Comparison of ENCODE assay signal across 19 cellular contexts in genomic region chr2:216604458-216604857, GRCh38. TPM values are rescaled to one million over a fixed set of nuclear protein-coding genes. Genes with fewer than 3 reads are reported as not detected.
DNase-seq lines count a peak whose midpoint lies in the region; ATAC-seq lines count a peak whose summit lies in the region.
"Had no signal": no experiment of that assay in that cellular context is flagged by ENCODE, and none has a peak within 500 bp of the region (broad histone marks: within the 10 kb centered on the region; RNA-seq: fewer than 3 reads in every experiment).

No MANE protein-coding gene starts in this region.

- H3K36me3 Mint-ChIP-seq in stimulated activated effector memory CD8-positive, alpha-beta T cell treated with anti-CD3 and anti-CD28 coated beads, Interleukin-12 subunit alpha, Interleukin-12 subunit beta, amount 100 ng/mL, for 72 hours, result peaks cover 9% of the 10 kb centered on the region
- H3K36me3 Mint-ChIP-seq: CD4-positive, alpha-beta memory T cell had no signal

- no peak overlapping the region for H3K4me3 Mint-ChIP-seq in stimulated activated effector memory CD8-positive, alpha-beta T cell treated with anti-CD3 and anti-CD28 coated beads, Interleukin-12 subunit alpha, Interleukin-12 subunit beta, amount 100 ng/mL, for 72 hours
- H3K4me3 Mint-ChIP-seq: CD4-positive, alpha-beta memory T cell; H9; HFFc6 had no signal

- peak; percentile 51 for ATAC-seq in left ventricle myocardium superior
- no peak for ATAC-seq in right cardiac atrium
- ATAC-seq in stimulated activated effector memory CD8-positive, alpha-beta T cell treated with anti-CD3 and anti-CD28 coated beads, Interleukin-12 subunit alpha, Interleukin-12 subunit beta, amount 100 ng/mL, for 72 hours, result no peak
- ATAC-seq: GM12878, HepG2 had no signal

- H3K4me3 ChIP-seq in right cardiac atrium (ENCODE audit: low read length), result no peak overlapping the region
- H3K4me3 ChIP-seq: GM12878, SJSA1 had no signal

- DNase-seq in left ventricle myocardium superior, result no peak
- no peak for DNase-seq in right cardiac atrium
- peak; percentile 34 for DNase-seq in NCI-H69 (lab: John Stamatoyannopoulos, UW)
- DNase-seq in cerebellum (ENCODE audit: low spot score), result peak; percentile 19
- DNase-seq in stimulated activated effector memory CD8-positive, alpha-beta T cell treated with anti-CD3 and anti-CD28 coated beads, Interleukin-12 subunit alpha, Interleukin-12 subunit beta, amount 100 ng/mL, for 72 hours (ENCODE audit: low spot score in 2 of 2), result no peak
- DNase-seq in NCI-H748 (lab: John Stamatoyannopoulos, UW; ENCODE audit: unreplicated experiment), result no peak
- DNase-seq in NCI-H2227 (lab: John Stamatoyannopoulos, UW; ENCODE audit: unreplicated experiment), result no peak
- no peak for DNase-seq in GF-D8 (lab: John Stamatoyannopoulos, UW)
- DNase-seq: CD4-positive, alpha-beta memory T cell; H9; HFFc6; KBM-7; NCI-H1105; NCI-H2029 treated with DMSO at 0.1 percent for 48 hours; NCI-H526 had no signal

- H3K9me3 ChIP-seq in right cardiac atrium (ENCODE audit: control insufficient read depth, low read length), result no peaks in the 10 kb centered on the region
- H3K9me3 ChIP-seq: SJSA1 had no signal

- peaks cover 3% of the 10 kb centered on the region for H3K9me3 Mint-ChIP-seq in stimulated activated effector memory CD8-positive, alpha-beta T cell treated with anti-CD3 and anti-CD28 coated beads, Interleukin-12 subunit alpha, Interleukin-12 subunit beta, amount 100 ng/mL, for 72 hours
- H3K9me3 Mint-ChIP-seq: CD4-positive, alpha-beta memory T cell; H9; HFFc6 had no signal

- H3K27me3 ChIP-seq in right cardiac atrium (ENCODE audit: control insufficient read depth, insufficient read depth), result no peaks in the 10 kb centered on the region

- H3K27ac ChIP-seq in right cardiac atrium (ENCODE audit: low read length), result no peak overlapping the region
- H3K27ac ChIP-seq: HL-60, SJSA1 had no signal

- intact Hi-C loops in left ventricle myocardium superior (cut with micrococcal nuclease), result no loop called here
- intact Hi-C loops in right cardiac atrium (cut with DNase I), result no loop called here

- peaks cover 2% of the 10 kb centered on the region for H3K4me1 ChIP-seq in right cardiac atrium (ENCODE audit: control insufficient read depth, insufficient read depth, low read length)
- H3K4me1 ChIP-seq: SJSA1 had no signal

- peaks cover 20% of the 10 kb centered on the region for H3K4me1 Mint-ChIP-seq in stimulated activated effector memory CD8-positive, alpha-beta T cell treated with anti-CD3 and anti-CD28 coated beads, Interleukin-12 subunit alpha, Interleukin-12 subunit beta, amount 100 ng/mL, for 72 hours

- peak overlapping the region; percentile 27 for H3K27ac Mint-ChIP-seq in stimulated activated effector memory CD8-positive, alpha-beta T cell treated with anti-CD3 and anti-CD28 coated beads, Interleukin-12 subunit alpha, Interleukin-12 subunit beta, amount 100 ng/mL, for 72 hours
- H3K27ac Mint-ChIP-seq: CD4-positive, alpha-beta memory T cell; HFFc6 had no signal

RNA-seq across cellular contexts. Expression of gene IGFBP2, which starts 28.8 kb away (rescaled TPM):
- total RNA-seq in left ventricle myocardium superior, result 50.7 TPM
- total RNA-seq in right cardiac atrium, result 100 to 1,000 TPM in 2 of 4 donors, 10 to 100 TPM in 2; 62.6 to 168 (median 92.4) TPM
- polyA plus RNA-seq in right cardiac atrium, result 115 TPM
- total RNA-seq in cerebellum, result 101 TPM
- total RNA-seq: CD4-positive, alpha-beta memory T cell had no signal
- polyA plus RNA-seq: CD4-positive, alpha-beta memory T cell had no signal

Comparison
In these comparisons a context has a peak if more than half of its experiments do, and no peak if none do; other contexts are left out.
1. DNase-seq: peak in NCI-H69 (single experiment) and cerebellum (single experiment); none in left ventricle myocardium superior (single experiment), right cardiac atrium (0 of 3), stimulated activated effector memory CD8-positive, alpha-beta T cell treated with anti-CD3 and anti-CD28 coated beads, Interleukin-12 subunit alpha, Interleukin-12 subunit beta, amount 100 ng/mL, for 72 hours (0 of 2), NCI-H748 (single experiment), NCI-H2227 (single experiment) and GF-D8 (single experiment).